13 cellular contexts compared by ENCODE assay signal in the genomic region with DNA sequence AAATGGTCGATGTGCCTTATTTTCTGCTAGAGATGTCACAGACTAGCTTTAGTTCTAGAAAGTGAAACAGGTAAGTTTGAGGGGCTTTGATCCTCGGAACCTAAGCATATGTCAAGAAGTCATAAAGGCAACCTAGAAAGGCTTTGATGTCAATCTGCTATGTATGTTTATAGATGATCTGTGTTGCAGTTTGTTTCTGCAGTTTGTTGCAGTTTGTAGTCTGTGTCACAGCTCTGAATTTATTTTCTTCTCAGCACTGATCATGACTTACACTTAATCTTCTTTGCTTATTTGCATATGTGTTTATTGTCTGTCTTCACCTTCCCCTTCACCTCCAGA. TPM values are rescaled to one million over a fixed set of nuclear protein-coding genes. Genes with fewer than 3 reads are reported as not detected.
DNase-seq lines count a peak whose midpoint lies in the region; ATAC-seq and TF ChIP-seq lines count a peak whose summit lies in the region.
"Had no signal": no experiment of that assay in that cellular context is flagged by ENCODE, and none has a peak within 500 bp of the region (broad histone marks: within the 10 kb centered on the region; RNA-seq: fewer than 3 reads in every experiment).

No MANE protein-coding gene starts in this region.

- H3K27me3 Mint-ChIP-seq in MCF 10A (ENCODE audit: insufficient read depth, unreplicated experiment) (no peaks in the 10 kb centered on the region), T-helper 17 cell (no peaks in the 10 kb centered on the region), immature natural killer cell (ENCODE audit: low read depth in 3 of 3) (peaks cover 4 to 5% (median 4%) of the 10 kb centered on the region in 3 donors)

- H3K4me1 ChIP-seq in breast epithelium (peaks cover 0 to 35% of the 10 kb centered on the region in 2 donors), upper lobe of right lung (peaks cover 89% of the 10 kb centered on the region)

- TF ChIP-seq POLR2A in breast epithelium (IDR thresholded peaks at IDR 0.05), result no peak

- no peak overlapping the region for H3K27ac Mint-ChIP-seq in MCF 10A (ENCODE audit: low read depth, unreplicated experiment)
- H3K27ac Mint-ChIP-seq in T-helper 17 cell, result peak overlapping the region; percentile 21
- H3K27ac Mint-ChIP-seq in immature natural killer cell, result peak overlapping the region in 4 of 6 donors; percentile 38 to 82 (median 74)
- H3K27ac Mint-ChIP-seq: endodermal cell had no signal

- H3K9me3 ChIP-seq in breast epithelium (no peaks in the 10 kb centered on the region), T-helper 17 cell (ENCODE audit: control insufficient read depth, low read length, poor library complexity, severe bottlenecking) (no peaks in the 10 kb centered on the region), upper lobe of right lung (no peaks in the 10 kb centered on the region)
- H3K9me3 ChIP-seq: right atrium auricular region, tibial nerve had no signal

- H3K4me3 ChIP-seq in breast epithelium (no peak overlapping the region), upper lobe of right lung (peak overlapping the region; percentile 6)
- H3K4me3 ChIP-seq: right atrium auricular region, tibial nerve had no signal

- H3K36me3 ChIP-seq in breast epithelium, result no peaks in the 10 kb centered on the region
- H3K36me3 ChIP-seq in upper lobe of right lung, result no peaks in the 10 kb centered on the region
- H3K36me3 ChIP-seq: right atrium auricular region had no signal

- DNase-seq in MCF 10A (ENCODE audit: unreplicated experiment) (no peak), breast epithelium (ENCODE audit: low spot score in 2 of 2) (no peak), T-helper 17 cell (no peak), immature natural killer cell (no peak), upper lobe of right lung (no peak), OCI-M2 (lab: John Stamatoyannopoulos, UW; ENCODE audit: unreplicated experiment) (no peak)
- DNase-seq: endodermal cell, hippocampal formation, KBM-7 had no signal

- ATAC-seq in T-helper 17 cell (peak; percentile 67), upper lobe of right lung (no peak), HG02870 (IDR thresholded peaks at IDR 0.05; ENCODE audit: unreplicated experiment) (no peak), HG02884 (IDR thresholded peaks at IDR 0.05; ENCODE audit: unreplicated experiment) (no peak)

- no peak overlapping the region for H3K27ac ChIP-seq in breast epithelium
- H3K27ac ChIP-seq in upper lobe of right lung, result no peak overlapping the region

- no TSS peak for BruUV-seq in MCF 10A (replicated peaks; lab: Mats Ljungman, UMichigan)

- H3K36me3 Mint-ChIP-seq in MCF 10A (ENCODE audit: insufficient read depth, unreplicated experiment) (peaks cover 54% of the 10 kb centered on the region), T-helper 17 cell (ENCODE audit: low read depth) (peaks cover 18% of the 10 kb centered on the region), immature natural killer cell (peaks cover 0 to 10% (median 4%) of the 10 kb centered on the region in 3 donors)

- H3K27me3 ChIP-seq in breast epithelium, result no peaks in the 10 kb centered on the region
- no peaks in the 10 kb centered on the region for H3K27me3 ChIP-seq in upper lobe of right lung
- H3K27me3 ChIP-seq: right atrium auricular region, tibial nerve had no signal

- H3K9me3 Mint-ChIP-seq in MCF 10A (ENCODE audit: unreplicated experiment) (no peaks in the 10 kb centered on the region), immature natural killer cell (no peaks in the 10 kb centered on the region)
- H3K9me3 Mint-ChIP-seq: endodermal cell had no signal

- H3K4me3 Mint-ChIP-seq in MCF 10A (ENCODE audit: unreplicated experiment), result peak overlapping the region; percentile 24
- H3K4me3 Mint-ChIP-seq in T-helper 17 cell, result peak overlapping the region; percentile 70
- peak overlapping the region; percentile 4 to 73 (median 58) for H3K4me3 Mint-ChIP-seq in immature natural killer cell
- H3K4me3 Mint-ChIP-seq: endodermal cell had no signal

- peaks cover 53% of the 10 kb centered on the region for H3K4me1 Mint-ChIP-seq in MCF 10A (ENCODE audit: insufficient read depth, unreplicated experiment)
- H3K4me1 Mint-ChIP-seq in T-helper 17 cell, result peaks cover 69% of the 10 kb centered on the region
- peaks cover 92 to 100% of the 10 kb centered on the region in 2 donors for H3K4me1 Mint-ChIP-seq in immature natural killer cell

- CTCF ChIA-PET in MCF 10A (lab: Yijun Ruan, JAX), result interaction anchor here (0.6 to 1.7 kb wide), 6 partner anchors 10 to 160 kb away, joined by 3 to 6 read pairs (median 4); no protein-coding TSS in a partner anchor

- TF ChIP-seq CTCF in MCF 10A (IDR thresholded peaks at IDR 0.05; ENCODE audit: unreplicated experiment) (no peak), breast epithelium (IDR thresholded peaks at IDR 0.05) (no peak), upper lobe of right lung (IDR thresholded peaks at IDR 0.05) (no peak)

- intact Hi-C loops in MCF 10A (cut with micrococcal nuclease), result no loop called here
- intact Hi-C loops in breast epithelium (cut with DNase I; ENCODE audit: low total_unique reads), result no loop called here
- intact Hi-C loops in upper lobe of right lung (cut with DNase I), result no loop called here

- POLR2A ChIA-PET in MCF 10A (lab: Yijun Ruan, JAX), result interaction anchor here (1.1 to 1.8 kb wide), 3 partner anchors 9 to 20 kb away, joined by 3 to 4 read pairs (median 4); no protein-coding TSS in a partner anchor

RNA-seq across cellular contexts. Expression of gene LSM14A, which starts 5.9 kb away (rescaled TPM):
- total RNA-seq in MCF 10A (2022) (93.7 and 100 TPM in 2 replicates), breast epithelium (100 to 1,000 TPM; 106 to 129 (median 126) TPM), T-helper 17 cell (100 to 1,000 TPM; 150 to 177 TPM), upper lobe of right lung (92.8 TPM)
- 100 to 1,000 TPM; 120 to 175 (median 157) TPM for polyA plus RNA-seq in immature natural killer cell
